ENCODE assay signal across 8 cellular contexts in the genomic region with DNA sequence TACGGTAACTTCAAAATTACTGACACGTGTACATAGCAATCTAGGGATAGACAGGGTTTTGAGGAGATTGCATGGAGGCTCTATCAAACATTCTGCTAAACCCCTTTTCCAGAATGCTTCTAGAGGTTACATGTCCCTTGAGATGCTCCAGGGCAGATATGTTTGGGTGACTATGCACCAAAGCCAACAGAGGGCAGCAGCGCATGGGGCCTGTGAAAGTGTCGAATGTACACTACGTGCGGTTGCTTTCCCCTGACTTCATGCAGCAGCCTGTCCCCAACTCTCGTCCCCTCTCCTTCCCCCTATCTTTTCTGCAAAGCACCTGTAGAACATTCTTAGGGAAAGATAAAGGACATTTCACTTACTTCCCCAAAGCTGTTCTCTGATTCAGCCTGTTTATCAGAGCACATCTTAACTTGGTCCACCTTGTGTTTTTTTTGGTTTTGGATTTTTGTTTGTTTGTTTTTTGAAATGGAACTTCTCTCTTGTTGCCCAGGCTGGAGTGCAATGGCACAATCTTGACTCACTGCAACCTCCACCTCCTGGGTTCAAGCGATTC.
DNase-seq lines count a peak whose midpoint lies in the region; ATAC-seq, FAIRE-seq and TF ChIP-seq lines count a peak whose summit lies in the region.

No MANE protein-coding gene starts in this region.

- TF ChIP-seq POLR2A in endothelial cell of umbilical vein (IDR thresholded peaks at IDR 0.05; ENCODE audit: low read depth, low read length) = no peak
- no peak for TF ChIP-seq POLR2A in thyroid gland (IDR thresholded peaks at IDR 0.05)

- DNase-seq in A673 (ENCODE audit: low spot score) = peak; percentile 49
- DNase-seq in ELR (ENCODE audit: low read depth) = peak; percentile 49
- DNase-seq in Panc1 (ENCODE audit: low read depth, low spot score) = no peak
- DNase-seq in endothelial cell of umbilical vein (ENCODE audit: low read depth, low spot score) = peak; percentile 36
- peak; percentile 34 for DNase-seq in stimulated activated CD8-positive, alpha-beta memory T cell treated with anti-CD3 and anti-CD28 coated beads, Interleukin-4, amount 100 ng/mL, for 48 hours
- DNase-seq in thyroid gland = no peak
- DNase-seq in cerebellum (ENCODE audit: low spot score) = no peak

- H3K9me3 ChIP-seq in A673 (ENCODE audit: low read depth, low read length, poor library complexity, severe bottlenecking) (no peaks in the 10 kb centered on the region), Panc1 (ENCODE audit: control insufficient read depth, insufficient read depth, low read depth, low read length) (no peaks in the 10 kb centered on the region), endothelial cell of umbilical vein (replicated peaks; ENCODE audit: control insufficient read depth, insufficient read depth, low read length) (no peaks in the 10 kb centered on the region), thyroid gland (no peaks in the 10 kb centered on the region)

- CTCF ChIA-PET in A673 (lab: Charles Lee) = no interaction called here
- CTCF ChIA-PET in Panc1 (lab: Charles Lee) = no interaction called here
- CTCF ChIA-PET in endothelial cell of umbilical vein (lab: Charles Lee) = no interaction called here

- peaks cover 60% of the 10 kb centered on the region for H3K36me3 ChIP-seq in A673 (ENCODE audit: insufficient read depth, low read length, poor library complexity, severe bottlenecking)
- peaks cover 17% of the 10 kb centered on the region for H3K36me3 ChIP-seq in Panc1 (ENCODE audit: control insufficient read depth, insufficient read depth, low read length)
- H3K36me3 ChIP-seq in endothelial cell of umbilical vein (ENCODE audit: control insufficient read depth in 2 of 2, extremely low read depth in 1 of 2, insufficient read depth in 2 of 2, low read length in 2 of 2) = peaks cover 7 to 12% of the 10 kb centered on the region in 2 experiments
- peaks cover 0 to 22% of the 10 kb centered on the region in 2 donors for H3K36me3 ChIP-seq in thyroid gland

- no peak overlapping the region for H3K27ac ChIP-seq in A673 (ENCODE audit: low read depth, low read length, poor library complexity, severe bottlenecking)
- no peak overlapping the region for H3K27ac ChIP-seq in Panc1 (ENCODE audit: low read length)
- no peak overlapping the region for H3K27ac ChIP-seq in endothelial cell of umbilical vein (ENCODE audit: insufficient read depth, low read depth, low read length)
- no peak overlapping the region for H3K27ac ChIP-seq in thyroid gland

- BruUV-seq in A673 (replicated peaks; lab: Mats Ljungman, UMichigan) (no TSS peak), Panc1 (replicated peaks; lab: Mats Ljungman, UMichigan) (no TSS peak), endothelial cell of umbilical vein (replicated peaks; lab: Mats Ljungman, UMichigan) (no TSS peak)

- peaks cover 3% of the 10 kb centered on the region for H3K79me2 ChIP-seq in endothelial cell of umbilical vein (ENCODE audit: control insufficient read depth, insufficient read depth, low read length)

- no peak for FAIRE-seq in endothelial cell of umbilical vein (lab: Jason Lieb, UNC)

- no peak overlapping the region for H3K4me2 ChIP-seq in endothelial cell of umbilical vein (ENCODE audit: insufficient read depth, low read length)

- no peak overlapping the region for H3K9ac ChIP-seq in endothelial cell of umbilical vein (replicated peaks; ENCODE audit: extremely low read depth, insufficient read depth, low read length)

- no peaks in the 10 kb centered on the region for H4K20me1 ChIP-seq in endothelial cell of umbilical vein (replicated peaks; ENCODE audit: control insufficient read depth, extremely low read depth, insufficient read depth, low read length)

- no peaks in the 10 kb centered on the region for H3K9me1 ChIP-seq in endothelial cell of umbilical vein (replicated peaks; ENCODE audit: control insufficient read depth, extremely low read depth, insufficient read depth, low read length)

- intact Hi-C loops in A673 (cut with micrococcal nuclease; ENCODE audit: unreplicated experiment) = no loop called here
- intact Hi-C loops in Panc1 (cut with micrococcal nuclease; ENCODE audit: unreplicated experiment) = no loop called here
- intact Hi-C loops in endothelial cell of umbilical vein (cut with micrococcal nuclease) = loop anchor here (1.0 kb wide), 1 partner anchor 44 kb away; no protein-coding TSS in a partner anchor
- intact Hi-C loops in thyroid gland (cut with DNase I) = no loop called here

- H3K4me3 ChIP-seq in A673 (ENCODE audit: low read depth, low read length, poor library complexity, severe bottlenecking) (no peak overlapping the region), Panc1 (ENCODE audit: low read depth in 2 of 2, low read length in 2 of 2) (no peak overlapping the region), endothelial cell of umbilical vein (replicated peaks in 1 of 3; ENCODE audit: insufficient read depth in 1 of 3, low read depth in 1 of 3, low read length in 3 of 3) (no peak overlapping the region), thyroid gland (replicated peaks in 1 of 3) (no peak overlapping the region)

- WGBS in thyroid gland, 2 donors = 91 to 95% methylated on average over 8 of the region's 8 CpGs

- dilution Hi-C loops in endothelial cell of umbilical vein (cut with MboI; ENCODE audit: extremely low pct_ligation_motif_present, low sequenced_read_pairs) = no loop called here

- no peaks in the 10 kb centered on the region for H3K4me1 ChIP-seq in A673 (ENCODE audit: insufficient read depth, low read length, poor library complexity, severe bottlenecking)
- H3K4me1 ChIP-seq in Panc1 (ENCODE audit: control insufficient read depth, insufficient read depth, low read length) = no peaks in the 10 kb centered on the region
- H3K4me1 ChIP-seq in endothelial cell of umbilical vein (ENCODE audit: control insufficient read depth, extremely low read depth, insufficient read depth, low read length) = no peaks in the 10 kb centered on the region
- no peaks in the 10 kb centered on the region for H3K4me1 ChIP-seq in thyroid gland

- POLR2A ChIA-PET in A673 (lab: Charles Lee; ENCODE audit: low non-redundant PET) (no interaction called here), Panc1 (lab: Charles Lee) (no interaction called here), endothelial cell of umbilical vein (lab: Charles Lee) (no interaction called here)

- in situ Hi-C loops in Panc1 (cut with HindIII; ENCODE audit: low pct_unique_long_range_greater_than_20kb, low sequenced_read_pairs) = no loop called here

- TF ChIP-seq CTCF in A673 (conservative IDR thresholded peaks at IDR 0.05; ENCODE audit: low read depth, low read length) = peak; percentile 61
- peak; percentile 79 for TF ChIP-seq CTCF in Panc1 (IDR thresholded peaks at IDR 0.05)
- peak; percentile 28 to 50 for TF ChIP-seq CTCF in endothelial cell of umbilical vein (IDR thresholded peaks at IDR 0.05; ENCODE audit: extremely low read depth in 1 of 2, insufficient read depth in 1 of 2, low read depth in 1 of 2, low read length in 2 of 2)
- TF ChIP-seq CTCF in thyroid gland (IDR thresholded peaks at IDR 0.05) = peak in 1 of 6 experiments; percentile 14

- peak; percentile 88 for ATAC-seq in Panc1
- no peak for ATAC-seq in GM18502 (IDR thresholded peaks at IDR 0.05; ENCODE audit: poor library complexity, unreplicated experiment)

- no peaks in the 10 kb centered on the region for H3K27me3 ChIP-seq in A673 (replicated peaks; ENCODE audit: insufficient read depth, low read depth, low read length, poor library complexity)
- no peaks in the 10 kb centered on the region for H3K27me3 ChIP-seq in Panc1 (ENCODE audit: control insufficient read depth, insufficient read depth, low read length)
- H3K27me3 ChIP-seq in endothelial cell of umbilical vein (ENCODE audit: control insufficient read depth in 2 of 2, insufficient read depth in 2 of 2, low read length in 2 of 2) = no peaks in the 10 kb centered on the region
- no peaks in the 10 kb centered on the region for H3K27me3 ChIP-seq in thyroid gland

- no peak overlapping the region for H2AFZ ChIP-seq in endothelial cell of umbilical vein (ENCODE audit: low read depth, low read length)

TF ChIP-seq in endothelial cell of umbilical vein, 7 proteins besides CTCF, POLR2A, EP300 and RAD21:
- no peak for TF ChIP-seq JUN (IDR thresholded peaks at IDR 0.05; ENCODE audit: borderline replicate concordance, insufficient read depth, insufficient read length, low read depth)
- no peak for TF ChIP-seq FOS (IDR thresholded peaks at IDR 0.05; ENCODE audit: borderline replicate concordance, insufficient read depth, low read length)
- no peak for TF ChIP-seq EZH2 (IDR thresholded peaks at IDR 0.05; ENCODE audit: borderline replicate concordance, low read depth, low read length, severe bottlenecking)
- no peak for TF ChIP-seq GATA2 (IDR thresholded peaks at IDR 0.05; ENCODE audit: insufficient read depth, insufficient read length, low read depth, low read length)
- no peak for TF ChIP-seq POLR2AphosphoS5 (IDR thresholded peaks at IDR 0.05; ENCODE audit: insufficient read depth, low read depth, low read length)
- TF ChIP-seq MYC (IDR thresholded peaks at IDR 0.05; ENCODE audit: low read depth, low read length) = no peak
- TF ChIP-seq MAX (IDR thresholded peaks at IDR 0.05; ENCODE audit: insufficient read depth, insufficient read length) = no peak

Comparison
In these comparisons a context has a peak if more than half of its experiments do, and no peak if none do; other contexts are left out.
1. DNase-seq: peak in A673 (single experiment), ELR (single experiment), endothelial cell of umbilical vein (single experiment) and stimulated activated CD8-positive, alpha-beta memory T cell treated with anti-CD3 and anti-CD28 coated beads, Interleukin-4, amount 100 ng/mL, for 48 hours (single experiment); none in Panc1 (single experiment), thyroid gland (0 of 2) and cerebellum (single experiment).